8 cellular contexts compared by ENCODE assay signal in genomic region chr17:45149037-45149668, GRCh38. TPM values are rescaled to one million over a fixed set of nuclear protein-coding genes. Genes with fewer than 3 reads are reported as not detected.
DNase-seq lines count a peak whose midpoint lies in the region; ATAC-seq and TF ChIP-seq lines count a peak whose summit lies in the region.

No MANE protein-coding gene starts in this region.

- H3K4me1 Mint-ChIP-seq in activated naive CD8-positive, alpha-beta T cell treated with anti-CD3 and anti-CD28 coated beads, Interleukin-2, amount 50 U/mL, for 24 hours: peaks cover 47% of the 10 kb centered on the region

- H3K9ac ChIP-seq in SU-DHL-6 (ENCODE audit: low read length): peak overlapping the region; percentile 58

- H3K4me1 ChIP-seq in osteoblast (ENCODE audit: insufficient read depth, low read length): peaks cover 29% of the 10 kb centered on the region
- H3K4me1 ChIP-seq in urinary bladder (ENCODE audit: insufficient read depth): peaks cover 2% of the 10 kb centered on the region

- peaks cover 25% of the 10 kb centered on the region for H3K36me3 Mint-ChIP-seq in activated naive CD8-positive, alpha-beta T cell treated with anti-CD3 and anti-CD28 coated beads, Interleukin-2, amount 50 U/mL, for 24 hours (ENCODE audit: low read depth)

- H3K27ac Mint-ChIP-seq in activated naive CD8-positive, alpha-beta T cell treated with anti-CD3 and anti-CD28 coated beads, Interleukin-2, amount 50 U/mL, for 24 hours: peak overlapping the region; percentile 100

- peaks cover 4% of the 10 kb centered on the region for H3K27me3 Mint-ChIP-seq in activated naive CD8-positive, alpha-beta T cell treated with anti-CD3 and anti-CD28 coated beads, Interleukin-2, amount 50 U/mL, for 24 hours

- H2AFZ ChIP-seq in SU-DHL-6 (ENCODE audit: low read depth, low read length, severe bottlenecking): no peak overlapping the region
- no peak overlapping the region for H2AFZ ChIP-seq in osteoblast (ENCODE audit: low read length)

- peak overlapping the region; percentile 77 for H3K4me2 ChIP-seq in SU-DHL-6 (ENCODE audit: low read depth, low read length, poor library complexity, severe bottlenecking)
- peak overlapping the region; percentile 83 for H3K4me2 ChIP-seq in osteoblast (ENCODE audit: insufficient read depth, low read length)

- H4K20me1 ChIP-seq in SU-DHL-6 (ENCODE audit: low read depth, low read length): peaks cover 10% of the 10 kb centered on the region; the same call in 1 of the 2 replicates
- peaks cover 25% of the 10 kb centered on the region for H4K20me1 ChIP-seq in osteoblast (ENCODE audit: insufficient read depth, low read length)

- DNase-seq in AG20443 (ENCODE audit: low spot score) (peak; percentile 81), NCI-H1105 (lab: John Stamatoyannopoulos, UW) (peak; percentile 61), head of caudate nucleus (peak; percentile 58 to 93 (median 87)), osteoblast (ENCODE audit: insufficient read length, low spot score, missing footprints) (peak; percentile 95)
- peak; percentile 86 for DNase-seq in activated naive CD8-positive, alpha-beta T cell treated with anti-CD3 and anti-CD28 coated beads, Interleukin-2, amount 50 U/mL, for 24 hours

- H3K36me3 ChIP-seq in SU-DHL-6 (ENCODE audit: low read length) (no peaks in the 10 kb centered on the region), osteoblast (ENCODE audit: insufficient read depth, low read length) (no peaks in the 10 kb centered on the region), urinary bladder (ENCODE audit: insufficient read depth) (no peaks in the 10 kb centered on the region)

- H3K4me3 ChIP-seq in SU-DHL-6 (ENCODE audit: insufficient read depth, low read length, poor library complexity, severe bottlenecking) (peak overlapping the region; percentile 70), osteoblast (ENCODE audit: insufficient read depth, low read length) (peak overlapping the region; percentile 77), urinary bladder (ENCODE audit: low read depth, low read length) (peak overlapping the region; percentile 65)

- no peaks in the 10 kb centered on the region for H3K9me3 Mint-ChIP-seq in activated naive CD8-positive, alpha-beta T cell treated with anti-CD3 and anti-CD28 coated beads, Interleukin-2, amount 50 U/mL, for 24 hours

- H3K27ac ChIP-seq in SU-DHL-6 (ENCODE audit: low read depth, low read length) (peak overlapping the region; percentile 44), osteoblast (ENCODE audit: low read depth, low read length) (peak overlapping the region; percentile 88), urinary bladder (ENCODE audit: low read depth) (peak overlapping the region; percentile 94)

- intact Hi-C loops in head of caudate nucleus (cut with DNase I): no loop called here

- peaks cover 19% of the 10 kb centered on the region for H3F3A ChIP-seq in SU-DHL-6 (ENCODE audit: insufficient read depth)

- peak overlapping the region; percentile 97 for H3K4me3 Mint-ChIP-seq in activated naive CD8-positive, alpha-beta T cell treated with anti-CD3 and anti-CD28 coated beads, Interleukin-2, amount 50 U/mL, for 24 hours

- under 1% methylated on average over 32 of the region's 32 CpGs for WGBS in urinary bladder

- H3K9me2 ChIP-seq in SU-DHL-6 (replicated peaks; ENCODE audit: insufficient read depth, low read length): no peaks in the 10 kb centered on the region

- H3K9me3 ChIP-seq in SU-DHL-6 (ENCODE audit: insufficient read depth, low read length) (no peaks in the 10 kb centered on the region), osteoblast (ENCODE audit: low read depth, low read length) (no peaks in the 10 kb centered on the region)

- TF ChIP-seq CTCF in SU-DHL-6 (IDR thresholded peaks at IDR 0.05; ENCODE audit: insufficient read depth, low read length, poor library complexity, severe bottlenecking) (peak; percentile 94), osteoblast (IDR thresholded peaks at IDR 0.05; ENCODE audit: extremely low read depth, low read depth, low read length) (peak; percentile 79)

- no peaks in the 10 kb centered on the region for H3K79me2 ChIP-seq in SU-DHL-6 (ENCODE audit: insufficient read depth, low read length)
- peaks cover 39% of the 10 kb centered on the region for H3K79me2 ChIP-seq in osteoblast (ENCODE audit: insufficient read depth, low read length)

- H3K27me3 ChIP-seq in SU-DHL-6 (ENCODE audit: low read length) (no peaks in the 10 kb centered on the region), osteoblast (ENCODE audit: insufficient read depth, low read length) (no peaks in the 10 kb centered on the region)

- ATAC-seq in GM19467 (IDR thresholded peaks at IDR 0.05; ENCODE audit: unreplicated experiment): peak; percentile 24
- ATAC-seq in activated naive CD8-positive, alpha-beta T cell treated with anti-CD3 and anti-CD28 coated beads, Interleukin-2, amount 50 U/mL, for 24 hours: peak; percentile 53

RNA-seq across cellular contexts. Expression of gene HEXIM1, which starts 0.9 kb away (rescaled TPM):
- 10.9 and 12.1 TPM in 2 replicates for total RNA-seq in osteoblast
- total RNA-seq in urinary bladder: 19.2 TPM
- polyA plus RNA-seq in urinary bladder: 22.0 TPM

RNA-seq across cellular contexts. Expression of gene HEXIM2, which starts 12.5 kb away (rescaled TPM):
- total RNA-seq in osteoblast: 10.0 and 10.9 TPM in 2 replicates
- 2.0 TPM for total RNA-seq in urinary bladder
- 7.9 TPM for polyA plus RNA-seq in urinary bladder

RNA-seq across cellular contexts. Expression of gene ACBD4, which starts 13.7 kb away (rescaled TPM):
- total RNA-seq in osteoblast (4.7 and 6.2 TPM in 2 replicates), urinary bladder (4.5 TPM)
- polyA plus RNA-seq in urinary bladder: 18.2 TPM

RNA-seq across cellular contexts. Expression of gene PLCD3, which starts 16.8 kb away (rescaled TPM):
- total RNA-seq in osteoblast (31.5 and 47.7 TPM in 2 replicates), urinary bladder (18.1 TPM)
- polyA plus RNA-seq in urinary bladder: 84.1 TPM

Comparison
In these comparisons a context has a peak if more than half of its experiments do, and no peak if none do; other contexts are left out.
1. Peak in every context shown above with its lines: DNase-seq, ATAC-seq, H3K4me3 ChIP-seq and H3K27ac ChIP-seq.
2. H3K27ac ChIP-seq: peak in every context shown above with its lines; median percentile 94 in urinary bladder; 88 in osteoblast; 44 in SU-DHL-6.